Comparison of ENCODE assay signal across 1 cellular context in the genomic region with DNA sequence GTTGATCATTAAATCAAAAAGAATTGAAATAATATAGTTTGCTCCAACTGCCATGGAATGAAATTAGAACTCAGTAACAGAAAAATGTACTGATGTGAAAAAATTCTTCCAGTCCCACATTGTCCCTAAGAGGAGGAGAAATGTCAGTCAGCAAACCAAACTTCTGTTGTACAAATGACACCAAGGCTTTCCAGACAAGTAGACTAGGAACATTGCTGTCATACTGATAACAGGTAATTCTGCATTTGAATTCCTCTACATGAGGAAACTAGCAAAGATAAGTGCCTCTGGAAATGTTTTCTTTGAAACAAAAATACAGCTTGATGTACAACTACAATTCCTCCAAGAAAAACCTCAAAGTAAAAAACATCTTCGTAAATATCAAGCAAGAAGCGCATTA.
TF ChIP-seq lines count a peak whose summit lies in the region.

No MANE protein-coding gene starts in this region.

TF ChIP-seq in K562, 482 proteins besides CTCF, POLR2A, EP300 and RAD21 (continued from another document):
- TF ChIP-seq TEAD4 (IDR thresholded peaks at IDR 0.05; ENCODE audit: low read length) (no peak), TEAD4 (CRISPR knock-in tag; IDR thresholded peaks at IDR 0.05; ENCODE audit: borderline replicate concordance) (no peak), POLR2H (tag; IDR thresholded peaks at IDR 0.05; ENCODE audit: low read depth) (no peak), ZBTB12 (CRISPR knock-in tag; IDR thresholded peaks at IDR 0.05) (no peak), JUND (IDR thresholded peaks at IDR 0.05; ENCODE audit: borderline replicate concordance, low read depth, low read length) (no peak), JUND (tag; IDR thresholded peaks at IDR 0.05; ENCODE audit: borderline replicate concordance, low read depth, low read length) (no peak), FOXJ2 (tag; IDR thresholded peaks at IDR 0.05) (no peak), BHLHE40 (IDR thresholded peaks at IDR 0.05; ENCODE audit: low read length) (no peak), ZNF24 (IDR thresholded peaks at IDR 0.05) (no peak), RAD51 (IDR thresholded peaks at IDR 0.05; ENCODE audit: borderline replicate concordance, low read depth) (no peak), PHF8 (IDR thresholded peaks at IDR 0.05; ENCODE audit: borderline replicate concordance, low read length) (no peak), GATAD2B (IDR thresholded peaks at IDR 0.05; ENCODE audit: borderline replicate concordance) (0 out of 2 replicates have a peak, but pooled peaks have one; percentile 25), PHF20 (IDR thresholded peaks at IDR 0.05; ENCODE audit: partially characterized antibody) (no peak), STAT5B (CRISPR knock-in tag; IDR thresholded peaks at IDR 0.05) (no peak), SPI1 (IDR thresholded peaks at IDR 0.05; ENCODE audit: borderline replicate concordance, low read depth, low read length) (no peak), KAT8 (IDR thresholded peaks at IDR 0.05; ENCODE audit: low read depth) (no peak), NR2C1 (IDR thresholded peaks at IDR 0.05) (no peak), NR2C1 (tag; IDR thresholded peaks at IDR 0.05) (no peak), OTX1 (CRISPR knock-in tag; IDR thresholded peaks at IDR 0.05) (no peak)
- TF ChIP-seq, protein P1, sequence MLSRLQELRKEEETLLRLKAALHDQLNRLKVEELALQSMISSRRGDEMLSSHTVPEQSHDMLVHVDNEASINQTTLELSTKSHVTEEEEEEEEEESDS (CRISPR knock-in tag; IDR thresholded peaks at IDR 0.05) = no peak
- TF ChIP-seq, protein P2, sequence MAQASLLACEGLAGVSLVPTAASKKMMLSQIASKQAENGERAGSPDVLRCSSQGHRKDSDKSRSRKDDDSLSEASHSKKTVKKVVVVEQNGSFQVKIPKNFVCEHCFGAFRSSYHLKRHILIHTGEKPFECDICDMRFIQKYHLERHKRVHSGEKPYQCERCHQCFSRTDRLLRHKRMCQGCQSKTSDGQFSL (CRISPR knock-in tag; IDR thresholded peaks at IDR 0.05) = no peak
- TF ChIP-seq, protein P2 (tag; IDR thresholded peaks at IDR 0.05) = no peak
TF ChIP-seq in K562: peak in this region for 3.
